ENCODE assay signal across 21 cellular contexts in the genomic region with DNA sequence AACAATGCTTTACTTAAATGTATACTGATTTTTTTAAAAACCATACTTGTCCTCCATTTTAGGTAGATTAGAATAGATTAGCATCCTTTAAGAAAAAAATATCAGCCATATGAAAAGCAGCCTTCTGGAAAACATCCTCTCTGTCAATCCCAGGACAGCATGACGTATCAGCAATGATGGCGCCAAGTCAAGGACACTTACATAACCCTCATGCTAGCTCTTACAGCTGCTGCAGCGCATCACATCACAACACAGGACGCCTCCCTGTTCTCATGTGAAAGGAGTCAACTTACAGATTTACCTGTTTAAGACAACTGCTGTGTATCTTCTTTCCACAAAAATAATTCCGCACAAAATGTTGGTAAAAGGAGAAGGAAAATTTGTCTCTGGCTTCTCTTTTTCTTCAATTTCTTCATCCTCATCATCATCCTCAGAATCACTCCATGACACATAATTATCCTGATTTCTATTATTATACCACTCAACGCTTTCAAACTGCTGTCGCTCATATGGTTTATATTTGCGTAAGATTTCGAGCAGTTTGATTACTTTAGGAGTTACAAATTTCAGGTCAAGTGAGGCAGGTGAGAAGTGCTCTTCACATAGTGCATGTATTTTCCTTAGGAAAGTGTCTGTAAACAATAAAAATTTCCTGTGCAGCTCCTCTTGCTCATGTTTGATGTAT. TPM values are rescaled to one million over a fixed set of nuclear protein-coding genes. Genes with fewer than 3 reads are reported as not detected.
DNase-seq lines count a peak whose midpoint lies in the region; ATAC-seq, FAIRE-seq and TF ChIP-seq lines count a peak whose summit lies in the region.
"Had no signal": no experiment of that assay in that cellular context is flagged by ENCODE, and none has a peak within 500 bp of the region (broad histone marks: within the 10 kb centered on the region; RNA-seq: fewer than 3 reads in every experiment).

No MANE protein-coding gene starts in this region.

- WGBS in HepG2 (ENCODE audit: low lambda C conversion rate): 96% methylated on average over 9 of the region's 9 CpGs
- 93% methylated on average over 9 of the region's 9 CpGs for WGBS in right lobe of liver (ENCODE audit: insufficient coverage, low coverage, low lambda C conversion rate, missing lambda C conversion rate)

- peaks cover 63% of the 10 kb centered on the region for H3K36me3 Mint-ChIP-seq in nephron (ENCODE audit: low read depth)

- H3K79me2 ChIP-seq in HepG2 (ENCODE audit: insufficient read depth, low read length): no peaks in the 10 kb centered on the region

- TF ChIP-seq RAD21 in HepG2 (CRISPR knock-in tag; IDR thresholded peaks at IDR 0.05): no peak

- no peaks in the 10 kb centered on the region for H3K9me3 ChIP-seq in HepG2 (ENCODE audit: low read length)
- H3K9me3 ChIP-seq in right lobe of liver: no peaks in the 10 kb centered on the region
- H3K9me3 ChIP-seq: colonic mucosa, testis had no signal

- POLR2A ChIA-PET in HepG2 (lab: Yijun Ruan, JAX): no interaction called here

- peaks cover 28% of the 10 kb centered on the region for H3K4me1 Mint-ChIP-seq in nephron

- no peak overlapping the region for H3K4me3 Mint-ChIP-seq in nephron
- H3K4me3 Mint-ChIP-seq: IgD-negative memory B cell had no signal

- no peak for FAIRE-seq in HepG2 (lab: Jason Lieb, UNC)
- FAIRE-seq: endometrium had no signal

- no peaks in the 10 kb centered on the region for H3K9me3 Mint-ChIP-seq in nephron
- H3K9me3 Mint-ChIP-seq: activated T-helper 2 cell treated with anti-CD3 and anti-CD28 coated beads, Interferon-gamma antibody, Interleukin-2, Interleukin-4, amounts not matched to agents 10 μg/mL and 5 μg/mL and 100 μg/mL, durations not matched to agents 14 hours and 24 hours and 36 hours; IgD-negative memory B cell had no signal

- no peaks in the 10 kb centered on the region for H4K20me1 ChIP-seq in HepG2 (ENCODE audit: insufficient read depth, low read length)

- H3K4me3 ChIP-seq in HepG2 (replicated peaks in 1 of 3; ENCODE audit: insufficient read depth in 1 of 3, low read depth in 2 of 3, low read length in 3 of 3): no peak overlapping the region
- H3K4me3 ChIP-seq in right lobe of liver: no peak overlapping the region
- H3K4me3 ChIP-seq: colonic mucosa, lung, testis had no signal

- H3K27ac ChIP-seq in HepG2 (ENCODE audit: extremely low read length, insufficient read depth, low read length) (no peak overlapping the region), right lobe of liver (no peak overlapping the region), cingulate gyrus (ENCODE audit: low read depth, low read length) (peak overlapping the region; percentile 12)
- H3K27ac ChIP-seq: brain microvascular endothelial cell, colonic mucosa, testis had no signal

- H3K27me3 ChIP-seq in HepG2 (ENCODE audit: control insufficient read depth in 1 of 2, insufficient read depth in 2 of 2, low read length in 2 of 2): no peaks in the 10 kb centered on the region; a peak in 1 of 5 replicates
- H3K27me3 ChIP-seq in right lobe of liver: no peaks in the 10 kb centered on the region
- H3K27me3 ChIP-seq: brain microvascular endothelial cell, colonic mucosa, testis had no signal

- H3K36me3 ChIP-seq in HepG2 (replicated peaks in 1 of 2; ENCODE audit: control insufficient read depth in 1 of 2, insufficient read depth in 2 of 2, low read length in 2 of 2): peaks cover 8 to 46% of the 10 kb centered on the region in 2 experiments
- H3K36me3 ChIP-seq in right lobe of liver: peaks cover 4 to 14% (median 11%) of the 10 kb centered on the region in 4 donors
- H3K36me3 ChIP-seq: colonic mucosa had no signal

- DNase-seq in HepG2 (ENCODE audit: low spot score) (no peak), right lobe of liver (no peak), GM20000 (ENCODE audit: low spot score) (no peak), NCI-H1092 treated with DMSO at 0.1 percent for 48 hours (lab: John Stamatoyannopoulos, UW) (no peak), SIG-M5 treated with dmso at 0.1 percent for 504 hours (lab: John Stamatoyannopoulos, UW; ENCODE audit: unreplicated experiment) (no peak)
- DNase-seq: activated CD4-positive, alpha-beta T cell treated with anti-CD3 and anti-CD28 coated beads for 1 hour; brain microvascular endothelial cell; colonic mucosa; DMS 273 treated with DMSO at 0.1 percent for 48 hours; GOT3; hippocampal formation; NCI-H1694 treated with DMSO at 0.1 percent for 48 hours; occipital lobe; RPMI8226; testis had no signal

- H3K4me1 ChIP-seq in HepG2 (ENCODE audit: insufficient read depth, low read length) (peaks cover 10% of the 10 kb centered on the region), right lobe of liver (peaks cover 0 to 18% (median 0%) of the 10 kb centered on the region in 4 donors)
- H3K4me1 ChIP-seq: colonic mucosa, testis had no signal

- CTCF ChIA-PET in HepG2 (lab: Yijun Ruan, JAX; ENCODE audit: low intra/inter-chr PET ratio, low total read pairs): no interaction called here

- no TSS peak for BruUV-seq in HepG2 (replicated peaks; lab: Mats Ljungman, UMichigan)

- no peak for TF ChIP-seq POLR2A in HepG2 (IDR thresholded peaks at IDR 0.05; ENCODE audit: insufficient read depth in 1 of 2, low read depth in 2 of 2, low read length in 2 of 2)
- TF ChIP-seq POLR2A in right lobe of liver (IDR thresholded peaks at IDR 0.05): no peak

- TF ChIP-seq CTCF in HepG2 (CRISPR knock-in tag; IDR thresholded peaks at IDR 0.05): no peak
- TF ChIP-seq CTCF in right lobe of liver (IDR thresholded peaks at IDR 0.05): no peak
- no peak for TF ChIP-seq CTCF in nephron (IDR thresholded peaks at IDR 0.05; ENCODE audit: unreplicated experiment in 3 of 3)
- TF ChIP-seq CTCF in GM20000 (IDR thresholded peaks at IDR 0.05; ENCODE audit: extremely low read depth, missing control alignments): no peak

- no peak overlapping the region for H3K4me2 ChIP-seq in HepG2 (ENCODE audit: low read depth, low read length)

- H3K9ac ChIP-seq in HepG2 (ENCODE audit: insufficient read depth, low read depth, low read length): no peak overlapping the region

- TF ChIP-seq EP300 in HepG2 (IDR thresholded peaks at IDR 0.05; ENCODE audit: low read depth in 2 of 2, low read length in 2 of 2) (no peak), HepG2 (CRISPR knock-in tag; IDR thresholded peaks at IDR 0.05; ENCODE audit: borderline replicate concordance) (no peak)

- in situ Hi-C loops in HepG2 (cut with HindIII; ENCODE audit: extremely low pct_ligation_motif_present, low pct_unique_long_range_greater_than_20kb): no loop called here

- H3K27me3 Mint-ChIP-seq in nephron (ENCODE audit: low read depth): no peaks in the 10 kb centered on the region
- H3K27me3 Mint-ChIP-seq: IgD-negative memory B cell had no signal

- ATAC-seq in HepG2 (no peak), right lobe of liver (no peak)

- H3K27ac Mint-ChIP-seq in nephron: peak overlapping the region in 2 of 3 experiments; percentile 0 to 1
- H3K27ac Mint-ChIP-seq: activated T-helper 2 cell treated with anti-CD3 and anti-CD28 coated beads, Interferon-gamma antibody, Interleukin-2, Interleukin-4, amounts not matched to agents 10 μg/mL and 5 μg/mL and 100 μg/mL, durations not matched to agents 14 hours and 24 hours and 36 hours; IgD-negative memory B cell had no signal

- intact Hi-C loops in HepG2 (cut with micrococcal nuclease; ENCODE audit: unreplicated experiment) (no loop called here), right lobe of liver (cut with DNase I) (no loop called here)

- no peak overlapping the region for H2AFZ ChIP-seq in HepG2 (ENCODE audit: low read length)

TF ChIP-seq in HepG2, 621 proteins besides CTCF, POLR2A, EP300 and RAD21:
- TF ChIP-seq, protein P1, sequence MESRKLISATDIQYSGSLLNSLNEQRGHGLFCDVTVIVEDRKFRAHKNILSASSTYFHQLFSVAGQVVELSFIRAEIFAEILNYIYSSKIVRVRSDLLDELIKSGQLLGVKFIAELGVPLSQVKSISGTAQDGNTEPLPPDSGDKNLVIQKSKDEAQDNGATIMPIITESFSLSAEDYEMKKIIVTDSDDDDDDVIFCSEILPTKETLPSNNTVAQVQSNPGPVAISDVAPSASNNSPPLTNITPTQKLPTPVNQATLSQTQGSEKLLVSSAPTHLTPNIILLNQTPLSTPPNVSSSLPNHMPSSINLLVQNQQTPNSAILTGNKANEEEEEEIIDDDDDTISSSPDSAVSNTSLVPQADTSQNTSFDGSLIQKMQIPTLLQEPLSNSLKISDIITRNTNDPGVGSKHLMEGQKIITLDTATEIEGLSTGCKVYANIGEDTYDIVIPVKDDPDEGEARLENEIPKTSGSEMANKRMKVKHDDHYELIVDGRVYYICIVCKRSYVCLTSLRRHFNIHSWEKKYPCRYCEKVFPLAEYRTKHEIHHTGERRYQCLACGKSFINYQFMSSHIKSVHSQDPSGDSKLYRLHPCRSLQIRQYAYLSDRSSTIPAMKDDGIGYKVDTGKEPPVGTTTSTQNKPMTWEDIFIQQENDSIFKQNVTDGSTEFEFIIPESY (CRISPR knock-in tag; IDR thresholded peaks at IDR 0.05): peak; percentile 64; the same call in 1 of the 2 replicates
- no peak for TF ChIP-seq SYNCRIP (IDR thresholded peaks at IDR 0.05; ENCODE audit: insufficient read depth, low read depth, low read length)
TF ChIP-seq in HepG2: peak in this region for 1.

RNA-seq across cellular contexts. Expression of a gene that starts 33.3 kb away (rescaled TPM):
- total RNA-seq in HepG2 (2016; rRNA removed; fragmentation: Illumina TruSeq; extraction: Trizol) (61.9 and 88.8 TPM in 2 replicates), right lobe of liver (10 to 100 TPM; 27.6 to 47.9 (median 30.3) TPM)
- total RNA-seq in HepG2 (2016; cell fraction: cytosol; rRNA removed; fragmentation: Illumina TruSeq; extraction: Trizol; ENCODE audit: low read depth): 10.5 and 12.5 TPM in 2 replicates
- total RNA-seq in HepG2 (2016; cell fraction: insoluble cytoplasmic fraction; rRNA removed; fragmentation: Illumina TruSeq; extraction: Trizol): 56.8 and 81.5 TPM in 2 replicates
- total RNA-seq in HepG2 (2016; cell fraction: membrane; rRNA removed; fragmentation: Illumina TruSeq; extraction: Trizol): 28.2 and 32.1 TPM in 2 replicates
- 64.4 and 74.3 TPM in 2 replicates for total RNA-seq in HepG2 (2016; cell fraction: nucleus; rRNA removed; fragmentation: Illumina TruSeq; extraction: Trizol)
- polyA plus RNA-seq in HepG2 (2011; rRNA removed): 23.6 and 31.8 TPM in 2 replicates
- 9.8 and 13.5 TPM in 2 replicates for polyA plus RNA-seq in HepG2 (2011; cell fraction: cytosol; rRNA removed)
- polyA plus RNA-seq in HepG2 (2011; cell fraction: nucleus; rRNA removed): 29.6 and 34.3 TPM in 2 replicates
- polyA plus RNA-seq in HepG2 (2012): 18.7 and 21.1 TPM in 2 replicates
- 0.61 and 1.1 TPM in 2 replicates for polyA plus RNA-seq in HepG2 (2016; cell fraction: cytosol; fragmentation: Illumina TruSeq; extraction: Trizol; ENCODE audit: low read depth)
- 33.8 and 35.8 TPM in 2 replicates for polyA plus RNA-seq in HepG2 (2016; cell fraction: insoluble cytoplasmic fraction; fragmentation: Illumina TruSeq; extraction: Trizol; ENCODE audit: low read depth)
- polyA plus RNA-seq in HepG2 (2016; cell fraction: membrane; fragmentation: Illumina TruSeq; extraction: Trizol; ENCODE audit: low read depth): 3.3 and 3.9 TPM in 2 replicates
- 42.9 and 44.5 TPM in 2 replicates for polyA plus RNA-seq in HepG2 (2016; cell fraction: nucleus; fragmentation: Illumina TruSeq; extraction: Trizol; ENCODE audit: insufficient read depth, low read depth)
- polyA minus RNA-seq in HepG2 (2011; rRNA and poly(A)+ RNA removed; ENCODE audit: low replicate concordance): 84.7 and 103 TPM in 2 replicates
- 49.5 and 78.0 TPM in 2 replicates for polyA minus RNA-seq in HepG2 (2011; cell fraction: cytosol; rRNA and poly(A)+ RNA removed)
- polyA minus RNA-seq in HepG2 (2011; cell fraction: nucleus; rRNA and poly(A)+ RNA removed): 130 and 156 TPM in 2 replicates
